ENCODE assay signal across 1 cellular context in the genomic region with DNA sequence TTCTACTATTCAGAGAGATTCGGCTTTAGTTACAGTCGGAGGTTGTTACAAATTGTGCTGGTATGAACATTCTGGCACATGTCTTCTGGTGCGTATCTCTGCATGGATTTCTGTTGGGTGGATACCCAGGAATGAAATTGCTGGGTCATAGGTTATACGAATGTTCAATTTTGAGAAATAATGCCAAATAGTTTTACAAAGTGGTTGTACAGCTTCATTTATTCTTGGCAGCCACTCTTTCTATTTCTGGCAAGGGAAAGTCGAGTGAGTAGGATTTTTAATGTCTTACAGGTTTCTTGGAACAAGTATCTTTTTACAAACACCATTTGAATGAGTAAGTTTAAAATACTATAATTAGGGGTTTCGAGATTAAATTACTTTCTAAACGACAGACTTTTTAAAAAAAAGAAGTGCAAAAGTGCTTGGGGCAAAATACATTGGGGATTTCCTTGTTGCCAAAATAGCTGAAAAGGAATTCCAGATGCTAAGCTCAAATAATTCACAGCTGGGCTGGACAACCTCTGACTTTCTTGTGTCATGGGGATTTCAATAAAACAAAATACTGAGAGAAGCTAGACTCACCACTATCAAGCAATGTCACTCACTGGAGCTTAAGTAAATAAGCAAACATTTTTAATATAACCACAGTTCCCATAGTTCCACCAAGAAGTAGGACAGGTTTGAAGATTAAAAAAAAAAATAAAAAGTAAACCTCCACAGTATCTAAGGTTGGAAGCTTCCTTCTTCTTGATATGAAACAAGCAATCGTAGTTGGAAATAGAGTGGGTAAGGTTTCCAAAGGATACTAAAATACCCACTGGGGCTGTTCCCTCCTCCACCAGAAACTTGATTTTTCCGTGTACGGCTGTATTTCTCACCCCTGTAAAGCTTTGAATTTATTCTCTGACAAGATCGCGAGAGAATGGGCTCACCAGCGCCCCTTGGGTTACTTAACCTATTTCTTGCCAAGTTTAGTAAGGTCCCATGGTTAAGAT.
TF ChIP-seq lines count a peak whose summit lies in the region.

No MANE protein-coding gene starts in this region.

TF ChIP-seq in IMR-90, 13 proteins besides CTCF, POLR2A, EP300 and RAD21:
- TF ChIP-seq, protein P1, sequence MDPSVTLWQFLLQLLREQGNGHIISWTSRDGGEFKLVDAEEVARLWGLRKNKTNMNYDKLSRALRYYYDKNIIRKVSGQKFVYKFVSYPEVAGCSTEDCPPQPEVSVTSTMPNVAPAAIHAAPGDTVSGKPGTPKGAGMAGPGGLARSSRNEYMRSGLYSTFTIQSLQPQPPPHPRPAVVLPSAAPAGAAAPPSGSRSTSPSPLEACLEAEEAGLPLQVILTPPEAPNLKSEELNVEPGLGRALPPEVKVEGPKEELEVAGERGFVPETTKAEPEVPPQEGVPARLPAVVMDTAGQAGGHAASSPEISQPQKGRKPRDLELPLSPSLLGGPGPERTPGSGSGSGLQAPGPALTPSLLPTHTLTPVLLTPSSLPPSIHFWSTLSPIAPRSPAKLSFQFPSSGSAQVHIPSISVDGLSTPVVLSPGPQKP (IDR thresholded peaks at IDR 0.05; ENCODE audit: borderline replicate concordance, low read depth, low read length): no peak
- no peak for TF ChIP-seq MAFK (IDR thresholded peaks at IDR 0.05; ENCODE audit: low read depth, low read length)
- no peak for TF ChIP-seq FOS (IDR thresholded peaks at IDR 0.05; ENCODE audit: low read depth, low read length)
- TF ChIP-seq NFE2L2 (IDR thresholded peaks at IDR 0.05; ENCODE audit: low read depth, low read length): no peak
- TF ChIP-seq MXI1 (IDR thresholded peaks at IDR 0.05; ENCODE audit: borderline replicate concordance, low read depth, low read length): no peak
- TF ChIP-seq RFX5 (IDR thresholded peaks at IDR 0.05; ENCODE audit: low read depth, low read length): no peak
- no peak for TF ChIP-seq CEBPB (IDR thresholded peaks at IDR 0.05; ENCODE audit: low read depth, low read length)
- TF ChIP-seq, protein P2, sequence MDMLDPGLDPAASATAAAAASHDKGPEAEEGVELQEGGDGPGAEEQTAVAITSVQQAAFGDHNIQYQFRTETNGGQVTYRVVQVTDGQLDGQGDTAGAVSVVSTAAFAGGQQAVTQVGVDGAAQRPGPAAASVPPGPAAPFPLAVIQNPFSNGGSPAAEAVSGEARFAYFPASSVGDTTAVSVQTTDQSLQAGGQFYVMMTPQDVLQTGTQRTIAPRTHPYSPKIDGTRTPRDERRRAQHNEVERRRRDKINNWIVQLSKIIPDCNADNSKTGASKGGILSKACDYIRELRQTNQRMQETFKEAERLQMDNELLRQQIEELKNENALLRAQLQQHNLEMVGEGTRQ (IDR thresholded peaks at IDR 0.05; ENCODE audit: low read depth, low read length): no peak
- no peak for TF ChIP-seq BHLHE40 (IDR thresholded peaks at IDR 0.05; ENCODE audit: low read depth, low read length)
- no peak for TF ChIP-seq CHD1 (IDR thresholded peaks at IDR 0.05; ENCODE audit: low read depth, low read length)
- no peak for TF ChIP-seq RCOR1 (IDR thresholded peaks at IDR 0.05; ENCODE audit: insufficient replicate concordance, low read length)
